ENCODE assay signal across 9 cellular contexts in the genomic region with DNA sequence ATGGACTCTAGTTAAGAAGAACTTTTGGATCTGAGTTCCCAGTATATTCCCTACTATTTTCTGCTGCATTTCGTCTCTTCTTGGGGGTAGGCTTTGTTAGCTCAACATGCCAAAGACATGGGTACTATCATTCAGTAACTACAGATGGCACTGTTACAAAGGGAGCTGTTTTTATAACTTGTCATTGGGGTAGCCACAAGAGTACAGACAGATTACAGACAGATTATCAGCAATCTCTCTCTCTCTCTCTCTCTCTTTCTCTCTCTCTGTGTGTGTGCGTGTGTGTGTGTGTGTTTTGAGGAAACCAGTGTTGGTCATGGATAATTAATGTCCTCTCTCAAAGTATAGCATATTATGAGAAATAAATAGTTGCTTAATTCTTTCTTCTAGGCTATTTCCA.
A peak's percentile ranks its signal among the peaks of the same experiment; 100 is the strongest.
DNase-seq lines count a peak whose midpoint lies in the region; ATAC-seq and TF ChIP-seq lines count a peak whose summit lies in the region.
"Had no signal": no experiment of that assay in that cellular context is flagged by ENCODE, and none has a peak within 500 bp of the region (broad histone marks: within the 10 kb centered on the region; RNA-seq: fewer than 3 reads in every experiment).

No MANE protein-coding gene starts in this region.

- H3K4me3 Mint-ChIP-seq in WTC11 = no peak overlapping the region
- H3K4me3 Mint-ChIP-seq: activated CD8-positive, alpha-beta T cell treated with anti-CD3 and anti-CD28 coated beads, Interleukin-2, amount 10 ng/mL, durations not matched to agents 7 days and 5 days had no signal

- CTCF ChIA-PET in WTC11 (lab: Charles Lee) = interaction anchor here (0.9 kb wide), 1 partner anchor 59 kb away, joined by 4 read pairs; no protein-coding TSS in a partner anchor

- H3K36me3 Mint-ChIP-seq in WTC11 = peaks cover 3% of the 10 kb centered on the region

- no peak overlapping the region for H3K4me3 ChIP-seq in epithelial cell of proximal tubule (ENCODE audit: low read depth, low read length)
- H3K4me3 ChIP-seq in retinal pigment epithelial cell (ENCODE audit: low read length) = no peak overlapping the region

- no peak overlapping the region for H3K27ac Mint-ChIP-seq in WTC11
- H3K27ac Mint-ChIP-seq: activated CD8-positive, alpha-beta T cell treated with anti-CD3 and anti-CD28 coated beads, Interleukin-2, amount 10 ng/mL, durations not matched to agents 7 days and 5 days had no signal

- TF ChIP-seq CTCF in epithelial cell of proximal tubule (conservative IDR thresholded peaks at IDR 0.05; ENCODE audit: low read depth, low read length) = peak; percentile 45
- peak; percentile 6 for TF ChIP-seq CTCF in retinal pigment epithelial cell (conservative IDR thresholded peaks at IDR 0.05; ENCODE audit: low read depth, low read length)
- no peak for TF ChIP-seq CTCF in WTC11 (IDR thresholded peaks at IDR 0.05)

- ATAC-seq in WTC11 (no peak), GM18861 (IDR thresholded peaks at IDR 0.05; ENCODE audit: unreplicated experiment) (no peak)
- ATAC-seq: activated CD8-positive, alpha-beta T cell treated with anti-CD3 and anti-CD28 coated beads, Interleukin-2, amount 10 ng/mL, durations not matched to agents 7 days and 5 days had no signal

- no peaks in the 10 kb centered on the region for H3K27me3 Mint-ChIP-seq in WTC11 (ENCODE audit: low read depth)

- peaks cover 11% of the 10 kb centered on the region for H3K9me3 Mint-ChIP-seq in WTC11

- POLR2A ChIA-PET in WTC11 (lab: Charles Lee) = no interaction called here

- DNase-seq in DMS53 (lab: John Stamatoyannopoulos, UW) (peak; percentile 8), DMS53 treated with DMSO at 0.1 percent for 48 hours (lab: John Stamatoyannopoulos, UW; ENCODE audit: unreplicated experiment) (no peak), NCI-H446 treated with DMSO at 0.1 percent for 48 hours (lab: John Stamatoyannopoulos, UW) (peak; percentile 14), epithelial cell of proximal tubule (ENCODE audit: low read depth) (peak; percentile 25), retinal pigment epithelial cell (ENCODE audit: low read depth) (no peak), WTC11 (ENCODE audit: low spot score) (no peak), NCI-H748 treated with DMSO at 0.1 percent for 48 hours (lab: John Stamatoyannopoulos, UW) (no peak)
- DNase-seq: activated CD8-positive, alpha-beta T cell treated with anti-CD3 and anti-CD28 coated beads, Interleukin-2, amount 10 ng/mL, durations not matched to agents 7 days and 5 days had no signal

- no peaks in the 10 kb centered on the region for H3K4me1 Mint-ChIP-seq in WTC11

TF ChIP-seq in WTC11, 78 proteins besides CTCF, POLR2A, EP300 and RAD21:
- no peak for TF ChIP-seq ATF1 (CRISPR knock-in tag; IDR thresholded peaks at IDR 0.05)

Comparison
In these comparisons a context has a peak if more than half of its experiments do, and no peak if none do; other contexts are left out.
1. DNase-seq: peak in DMS53 (single experiment), NCI-H446 treated with DMSO at 0.1 percent for 48 hours (single experiment) and epithelial cell of proximal tubule (single experiment); none in DMS53 treated with DMSO at 0.1 percent for 48 hours (single experiment), retinal pigment epithelial cell (single experiment), WTC11 (single experiment) and NCI-H748 treated with DMSO at 0.1 percent for 48 hours (single experiment).